In genomic region chr1:100463809-100464424, GRCh38 we compare ENCODE assay signal across 8 cellular contexts.
A peak's percentile ranks its signal among the peaks of the same experiment; 100 is the strongest.
DNase-seq lines count a peak whose midpoint lies in the region; ATAC-seq and TF ChIP-seq lines count a peak whose summit lies in the region.

No MANE protein-coding gene starts in this region.

- DNase-seq in DND-41 (peak; percentile 51), HL-60 (ENCODE audit: low read depth in 1 of 2, low spot score in 1 of 2) (peak; percentile 67 to 88), NOMO-1 treated with DMSO at 0.1 percent for 48 hours (lab: John Stamatoyannopoulos, UW; ENCODE audit: unreplicated experiment) (peak; percentile 81), fibroblast of the aortic adventitia (ENCODE audit: low read depth) (peak; percentile 72), non-pigmented ciliary epithelial cell (ENCODE audit: low read depth) (peak; percentile 19), T1000 (lab: John Stamatoyannopoulos, UW) (no peak)
- DNase-seq in activated T-cell treated with anti-CD3 and anti-CD28 coated beads, Interleukin-2, amount 50 U/mL, for 72 hours: peak; percentile 61 to 64

- peak overlapping the region; percentile 89 for H3K27ac Mint-ChIP-seq in activated T-cell treated with anti-CD3 and anti-CD28 coated beads, Interleukin-2, amount 50 U/mL, for 72 hours

- H3K4me1 ChIP-seq in DND-41 (ENCODE audit: insufficient read depth, low read length): no peaks in the 10 kb centered on the region

- no peaks in the 10 kb centered on the region for H4K20me1 ChIP-seq in DND-41 (ENCODE audit: insufficient read depth, low read length)

- no peak overlapping the region for H3K27ac ChIP-seq in DND-41 (ENCODE audit: low read length)
- H3K27ac ChIP-seq in HL-60 (replicated peaks): peak overlapping the region; percentile 45

- H3K27me3 Mint-ChIP-seq in activated T-cell treated with anti-CD3 and anti-CD28 coated beads, Interleukin-2, amount 50 U/mL, for 72 hours (ENCODE audit: low read depth): no peaks in the 10 kb centered on the region

- ATAC-seq in DND-41 (ENCODE audit: insufficient read depth, low read depth) (peak; percentile 88), GM21390 (IDR thresholded peaks at IDR 0.05; ENCODE audit: unreplicated experiment) (peak; percentile 84)
- ATAC-seq in activated T-cell treated with anti-CD3 and anti-CD28 coated beads, Interleukin-2, amount 50 U/mL, for 72 hours (replicated peaks in 1 of 2): peak; percentile 83 to 86

- H3K4me2 ChIP-seq in DND-41 (ENCODE audit: insufficient read depth, low read length): no peak overlapping the region

- no peak overlapping the region for H3K4me3 ChIP-seq in DND-41 (ENCODE audit: low read depth in 1 of 2, low read length in 2 of 2)
- H3K4me3 ChIP-seq in HL-60 (replicated peaks; ENCODE audit: insufficient read depth, low read length): 0 out of 2 replicates have a peak overlapping the region, but pooled peaks have one; percentile 4
- no peak overlapping the region for H3K4me3 ChIP-seq in fibroblast of the aortic adventitia (ENCODE audit: low read depth, low read length)

- H3K27me3 ChIP-seq in DND-41 (ENCODE audit: insufficient read depth, low read length, poor library complexity) (no peaks in the 10 kb centered on the region), HL-60 (ENCODE audit: insufficient read depth, poor library complexity, severe bottlenecking) (no peaks in the 10 kb centered on the region)

- peaks cover 23% of the 10 kb centered on the region for H3K36me3 ChIP-seq in DND-41 (ENCODE audit: insufficient read depth, low read length)

- peaks cover 25% of the 10 kb centered on the region for H3K4me1 Mint-ChIP-seq in activated T-cell treated with anti-CD3 and anti-CD28 coated beads, Interleukin-2, amount 50 U/mL, for 72 hours (ENCODE audit: low read depth)

- H3K9me3 Mint-ChIP-seq in activated T-cell treated with anti-CD3 and anti-CD28 coated beads, Interleukin-2, amount 50 U/mL, for 72 hours: no peaks in the 10 kb centered on the region

- H3K9ac ChIP-seq in DND-41 (ENCODE audit: low read depth, low read length): no peak overlapping the region

- H3K79me2 ChIP-seq in DND-41 (ENCODE audit: insufficient read depth, low read length): no peaks in the 10 kb centered on the region

- H3K9me3 ChIP-seq in DND-41 (ENCODE audit: insufficient read depth, low read length, severe bottlenecking): no peaks in the 10 kb centered on the region

- no peak overlapping the region for H2AFZ ChIP-seq in DND-41 (ENCODE audit: low read depth, low read length)

- TF ChIP-seq CTCF in DND-41 (IDR thresholded peaks at IDR 0.05; ENCODE audit: borderline replicate concordance, extremely low read depth, low read length, poor library complexity, severe bottlenecking) (peak; percentile 68), HL-60 (IDR thresholded peaks at IDR 0.05; ENCODE audit: insufficient read depth, low read length) (peak; percentile 88), fibroblast of the aortic adventitia (IDR thresholded peaks at IDR 0.05; ENCODE audit: insufficient read depth, low read length) (peak; percentile 90)

- H3K36me3 Mint-ChIP-seq in activated T-cell treated with anti-CD3 and anti-CD28 coated beads, Interleukin-2, amount 50 U/mL, for 72 hours (ENCODE audit: insufficient read depth in 2 of 2): peaks cover 0 to 7% of the 10 kb centered on the region in 2 donors

- peak overlapping the region; percentile 21 to 75 for H3K4me3 Mint-ChIP-seq in activated T-cell treated with anti-CD3 and anti-CD28 coated beads, Interleukin-2, amount 50 U/mL, for 72 hours
